Comparison of ENCODE assay signal across 8 cellular contexts in genomic region chr2:178397002-178397605, GRCh38. TPM values are rescaled to one million over a fixed set of nuclear protein-coding genes. Genes with fewer than 3 reads are reported as not detected.
DNase-seq lines count a peak whose midpoint lies in the region; ATAC-seq, FAIRE-seq and TF ChIP-seq lines count a peak whose summit lies in the region.

No MANE protein-coding gene starts in this region.

- H3K27ac ChIP-seq in CD4-positive, CD25-positive, alpha-beta regulatory T cell (ENCODE audit: insufficient read depth, low read length, poor library complexity, severe bottlenecking) = no peak overlapping the region
- H3K27ac ChIP-seq in tibial nerve = no peak overlapping the region

- TF ChIP-seq EP300 in tibial nerve (IDR thresholded peaks at IDR 0.05) = no peak

- no peaks in the 10 kb centered on the region for H3K4me1 Mint-ChIP-seq in CD4-positive, CD25-positive, alpha-beta regulatory T cell

- no peaks in the 10 kb centered on the region for H3K9me3 ChIP-seq in CD4-positive, CD25-positive, alpha-beta regulatory T cell (ENCODE audit: control insufficient read depth in 2 of 2, low read length in 2 of 2)
- H3K9me3 ChIP-seq in tibial nerve = no peaks in the 10 kb centered on the region

- in situ Hi-C loops in astrocyte of the cerebellum (cut with HindIII; ENCODE audit: low sequenced_read_pairs) = no loop called here

- no peak overlapping the region for H3K27ac Mint-ChIP-seq in CD4-positive, CD25-positive, alpha-beta regulatory T cell

- TF ChIP-seq CTCF in astrocyte of the cerebellum (IDR thresholded peaks at IDR 0.05; ENCODE audit: low read depth, low read length, missing control alignments) (peak; percentile 56), tibial nerve (IDR thresholded peaks at IDR 0.05) (peak; percentile 49 to 63 (median 52))

- no peak overlapping the region for H3K4me3 ChIP-seq in CD4-positive, CD25-positive, alpha-beta regulatory T cell (ENCODE audit: low read depth, low read length)
- H3K4me3 ChIP-seq in astrocyte of the cerebellum (ENCODE audit: low read depth, low read length) = no peak overlapping the region
- H3K4me3 ChIP-seq in tibial nerve = no peak overlapping the region

- no peak for TF ChIP-seq POLR2A in tibial nerve (IDR thresholded peaks at IDR 0.05)

- no peak overlapping the region for H3K4me3 Mint-ChIP-seq in CD4-positive, CD25-positive, alpha-beta regulatory T cell

- WGBS in tibial nerve, 2 donors = 14 to 15% methylated on average over 7 of the region's 7 CpGs

- no peaks in the 10 kb centered on the region for H3K4me1 ChIP-seq in CD4-positive, CD25-positive, alpha-beta regulatory T cell (ENCODE audit: control insufficient read depth, insufficient read depth, low read length, poor library complexity, severe bottlenecking)
- H3K4me1 ChIP-seq in tibial nerve = peaks cover 0 to 3% (median 0%) of the 10 kb centered on the region in 4 donors

- H3K27me3 Mint-ChIP-seq in CD4-positive, CD25-positive, alpha-beta regulatory T cell = peaks cover 24% of the 10 kb centered on the region

- H3K36me3 ChIP-seq in CD4-positive, CD25-positive, alpha-beta regulatory T cell (ENCODE audit: control insufficient read depth, insufficient read depth, low read length) = no peaks in the 10 kb centered on the region
- H3K36me3 ChIP-seq in tibial nerve = no peaks in the 10 kb centered on the region

- H3K9me3 Mint-ChIP-seq in CD4-positive, CD25-positive, alpha-beta regulatory T cell = no peaks in the 10 kb centered on the region

- ATAC-seq in CD4-positive, CD25-positive, alpha-beta regulatory T cell (ENCODE audit: low read depth in 2 of 2) = peak; percentile 39 to 62
- ATAC-seq in GM18868 (IDR thresholded peaks at IDR 0.05; ENCODE audit: unreplicated experiment) = peak; percentile 92
- peak; percentile 93 for ATAC-seq in HG03066 (IDR thresholded peaks at IDR 0.05; ENCODE audit: low read depth, unreplicated experiment)

- FAIRE-seq in islet of Langerhans (lab: Jason Lieb, UNC) = peak; percentile 86

- H3K27me3 ChIP-seq in CD4-positive, CD25-positive, alpha-beta regulatory T cell (ENCODE audit: control insufficient read depth, insufficient read depth, low read length) = peaks cover 8% of the 10 kb centered on the region
- H3K27me3 ChIP-seq in tibial nerve = no peaks in the 10 kb centered on the region

- peak in 2 of 3 donors; percentile 54 to 65 for DNase-seq in CD4-positive, CD25-positive, alpha-beta regulatory T cell
- peak; percentile 27 for DNase-seq in NCI-H2171 (lab: John Stamatoyannopoulos, UW)
- DNase-seq in astrocyte of the cerebellum (ENCODE audit: low read depth) = no peak
- peak in 1 of 2 donors; percentile 53 for DNase-seq in tibial nerve (ENCODE audit: low spot score in 2 of 2)
- no peak for DNase-seq in NCI-H128 (lab: John Stamatoyannopoulos, UW; ENCODE audit: unreplicated experiment)

- no peaks in the 10 kb centered on the region for H3K36me3 Mint-ChIP-seq in CD4-positive, CD25-positive, alpha-beta regulatory T cell

RNA-seq across cellular contexts. Expression of gene PRKRA, which starts 53.9 kb away (rescaled TPM):
- total RNA-seq in CD4-positive, CD25-positive, alpha-beta regulatory T cell = 103 TPM
- polyA plus RNA-seq in CD4-positive, CD25-positive, alpha-beta regulatory T cell = 10 to 100 TPM; 50.8 to 58.6 (median 52.7) TPM
- total RNA-seq in tibial nerve = 10 to 100 TPM; 37.3 to 52.1 (median 45.5) TPM

RNA-seq across cellular contexts. Expression of gene PJVK, which starts 54.1 kb away (rescaled TPM):
- total RNA-seq in CD4-positive, CD25-positive, alpha-beta regulatory T cell = 3.1 TPM
- under 1 TPM; 0.22 to 0.72 (median 0.45) TPM for polyA plus RNA-seq in CD4-positive, CD25-positive, alpha-beta regulatory T cell
- total RNA-seq in tibial nerve = 1 to 10 TPM; 5.1 to 9.6 (median 6.8) TPM

Comparison
In these comparisons a context has a peak if more than half of its experiments do, and no peak if none do; other contexts are left out.
1. DNase-seq: peak in CD4-positive, CD25-positive, alpha-beta regulatory T cell (2 of 3) and NCI-H2171 (single experiment); none in astrocyte of the cerebellum (single experiment) and NCI-H128 (single experiment).
2. Peak in every context shown above with its lines, with median percentiles within 50 percentile points of each other: ATAC-seq.